8 cellular contexts compared by ENCODE assay signal in genomic region chr2:111451692-111452199, GRCh38.
DNase-seq lines count a peak whose midpoint lies in the region; ATAC-seq, FAIRE-seq and TF ChIP-seq lines count a peak whose summit lies in the region.
"Not testable (repeated sequence)": the region's sequence is repeated elsewhere in the genome, so short reads cannot be mapped to it uniquely, and the experiment has no call there.

No MANE protein-coding gene starts in this region.

- H3K27ac Mint-ChIP-seq in activated CD8-positive, alpha-beta T cell treated with anti-CD3 and anti-CD28 coated beads, Interleukin-2, amount 10 ng/mL, durations not matched to agents 7 days and 5 days: peak overlapping the region; percentile 57
- peak overlapping the region; percentile 20 for H3K27ac Mint-ChIP-seq in stimulated activated naive B cell treated with anti-CD40 and anti-IgM and Interleukin-4, amounts not matched to agents 10 μg/mL and 1 μg/mL and 100 μg/mL, for 72 hours

- not testable (repeated sequence) for H3K36me3 ChIP-seq in OCI-LY3 (replicated peaks; ENCODE audit: low read depth, low read length); HepG2 (replicated peaks in 1 of 2; ENCODE audit: control insufficient read depth in 1 of 2, insufficient read depth in 2 of 2, low read length in 2 of 2)

- 29% methylated on average over 5 of the region's 9 CpGs for WGBS in HepG2 (ENCODE audit: low lambda C conversion rate)

- not testable (repeated sequence) for H3K4me1 Mint-ChIP-seq in activated CD8-positive, alpha-beta T cell treated with anti-CD3 and anti-CD28 coated beads, Interleukin-2, amount 10 ng/mL, durations not matched to agents 7 days and 5 days (ENCODE audit: low read depth); stimulated activated naive B cell treated with anti-CD40 and anti-IgM and Interleukin-4, amounts not matched to agents 10 μg/mL and 1 μg/mL and 100 μg/mL, for 72 hours

- not testable (repeated sequence) for TF ChIP-seq CTCF in OCI-LY3 (IDR thresholded peaks at IDR 0.05; ENCODE audit: low read depth, low read length); coronary artery (IDR thresholded peaks at IDR 0.05); HepG2 (CRISPR knock-in tag; IDR thresholded peaks at IDR 0.05)

- TF ChIP-seq POLR2A in HepG2 (IDR thresholded peaks at IDR 0.05; ENCODE audit: insufficient read depth in 1 of 2, low read depth in 2 of 2, low read length in 2 of 2): not testable (repeated sequence)

- H3K4me2 ChIP-seq in OCI-LY3 (ENCODE audit: low read length) (peak overlapping the region; percentile 42), HepG2 (ENCODE audit: low read depth, low read length) (peak overlapping the region; percentile 37)

- H3K27me3 Mint-ChIP-seq in activated CD8-positive, alpha-beta T cell treated with anti-CD3 and anti-CD28 coated beads, Interleukin-2, amount 10 ng/mL, durations not matched to agents 7 days and 5 days (ENCODE audit: low read depth); stimulated activated naive B cell treated with anti-CD40 and anti-IgM and Interleukin-4, amounts not matched to agents 10 μg/mL and 1 μg/mL and 100 μg/mL, for 72 hours: not testable (repeated sequence)

- H3K27ac ChIP-seq in OCI-LY3 (ENCODE audit: low read length): peak overlapping the region; percentile 51
- peak overlapping the region; percentile 62 to 79 for H3K27ac ChIP-seq in coronary artery
- H3K27ac ChIP-seq in HepG2 (ENCODE audit: extremely low read length, insufficient read depth, low read length): not testable (repeated sequence)

- in situ Hi-C loops in HepG2 (cut with HindIII; ENCODE audit: extremely low pct_ligation_motif_present, low pct_unique_long_range_greater_than_20kb): not testable (repeated sequence)

- peak overlapping the region; percentile 31 for H3K4me3 Mint-ChIP-seq in activated CD8-positive, alpha-beta T cell treated with anti-CD3 and anti-CD28 coated beads, Interleukin-2, amount 10 ng/mL, durations not matched to agents 7 days and 5 days
- not testable (repeated sequence) for H3K4me3 Mint-ChIP-seq in stimulated activated naive B cell treated with anti-CD40 and anti-IgM and Interleukin-4, amounts not matched to agents 10 μg/mL and 1 μg/mL and 100 μg/mL, for 72 hours

- H3K9me3 Mint-ChIP-seq in activated CD8-positive, alpha-beta T cell treated with anti-CD3 and anti-CD28 coated beads, Interleukin-2, amount 10 ng/mL, durations not matched to agents 7 days and 5 days (ENCODE audit: insufficient read depth); stimulated activated naive B cell treated with anti-CD40 and anti-IgM and Interleukin-4, amounts not matched to agents 10 μg/mL and 1 μg/mL and 100 μg/mL, for 72 hours: not testable (repeated sequence)

- CTCF ChIA-PET in activated CD8-positive, alpha-beta T cell treated with anti-CD3 and anti-CD28 coated beads, Interleukin-2, amount 10 ng/mL, durations not matched to agents 7 days and 5 days (lab: Charles Lee); HepG2 (lab: Yijun Ruan, JAX; ENCODE audit: low intra/inter-chr PET ratio, low total read pairs): not testable (repeated sequence)

- not testable (repeated sequence) for TF ChIP-seq EP300 in HepG2 (IDR thresholded peaks at IDR 0.05; ENCODE audit: low read depth in 2 of 2, low read length in 2 of 2); HepG2 (CRISPR knock-in tag; IDR thresholded peaks at IDR 0.05; ENCODE audit: borderline replicate concordance)

- intact Hi-C loops in HepG2 (cut with micrococcal nuclease; ENCODE audit: unreplicated experiment): not testable (repeated sequence)

- not testable (repeated sequence) for H3K79me2 ChIP-seq in OCI-LY3 (ENCODE audit: low read length)
- H3K79me2 ChIP-seq in HepG2 (ENCODE audit: insufficient read depth, low read length): peaks cover 14% of the 10 kb centered on the region

- peaks cover 11% of the 10 kb centered on the region; the same call in 1 of the 2 replicates for H4K20me1 ChIP-seq in OCI-LY3 (ENCODE audit: insufficient read depth, low read length)
- H4K20me1 ChIP-seq in HepG2 (ENCODE audit: insufficient read depth, low read length): not testable (repeated sequence)

- not testable (repeated sequence) for H3K4me1 ChIP-seq in OCI-LY3 (ENCODE audit: low read length)
- peaks cover 30% of the 10 kb centered on the region for H3K4me1 ChIP-seq in HepG2 (ENCODE audit: insufficient read depth, low read length)

- POLR2A ChIA-PET in activated CD8-positive, alpha-beta T cell treated with anti-CD3 and anti-CD28 coated beads, Interleukin-2, amount 10 ng/mL, durations not matched to agents 7 days and 5 days (lab: Charles Lee); HepG2 (lab: Yijun Ruan, JAX): not testable (repeated sequence)

- DNase-seq in activated CD8-positive, alpha-beta T cell treated with anti-CD3 and anti-CD28 coated beads, Interleukin-2, amount 10 ng/mL, durations not matched to agents 7 days and 5 days; coronary artery (ENCODE audit: low spot score); HepG2 (ENCODE audit: low spot score); stimulated activated naive B cell treated with anti-CD40 and anti-IgM and Interleukin-4, amounts not matched to agents 10 μg/mL and 1 μg/mL and 100 μg/mL, for 72 hours: not testable (repeated sequence)

- not testable (repeated sequence) for H2AFZ ChIP-seq in OCI-LY3 (ENCODE audit: low read depth, low read length); HepG2 (ENCODE audit: low read length)

- BruUV-seq in HepG2 (replicated peaks; lab: Mats Ljungman, UMichigan): not testable (repeated sequence)

- ATAC-seq in GM18520 (IDR thresholded peaks at IDR 0.05; ENCODE audit: unreplicated experiment) (peak; percentile 14), GM21786 (IDR thresholded peaks at IDR 0.05; ENCODE audit: unreplicated experiment) (peak; percentile 17), HG03280 (IDR thresholded peaks at IDR 0.05; ENCODE audit: unreplicated experiment) (peak; percentile 13)
- not testable (repeated sequence) for ATAC-seq in activated CD8-positive, alpha-beta T cell treated with anti-CD3 and anti-CD28 coated beads, Interleukin-2, amount 10 ng/mL, durations not matched to agents 7 days and 5 days; HepG2
- ATAC-seq in stimulated activated naive B cell treated with anti-CD40 and anti-IgM and Interleukin-4, amounts not matched to agents 10 μg/mL and 1 μg/mL and 100 μg/mL, for 72 hours (replicated peaks): peak; percentile 21 to 24

- H3K36me3 Mint-ChIP-seq in activated CD8-positive, alpha-beta T cell treated with anti-CD3 and anti-CD28 coated beads, Interleukin-2, amount 10 ng/mL, durations not matched to agents 7 days and 5 days (ENCODE audit: low read depth); stimulated activated naive B cell treated with anti-CD40 and anti-IgM and Interleukin-4, amounts not matched to agents 10 μg/mL and 1 μg/mL and 100 μg/mL, for 72 hours: not testable (repeated sequence)

- not testable (repeated sequence) for H3K9ac ChIP-seq in OCI-LY3 (ENCODE audit: low read length); HepG2 (ENCODE audit: insufficient read depth, low read depth, low read length)

- not testable (repeated sequence) for H3K27me3 ChIP-seq in OCI-LY3 (ENCODE audit: low read depth, low read length); HepG2 (ENCODE audit: control insufficient read depth in 1 of 2, insufficient read depth in 2 of 2, low read length in 2 of 2)

- FAIRE-seq in HepG2 (lab: Jason Lieb, UNC): not testable (repeated sequence)

- not testable (repeated sequence) for TF ChIP-seq RAD21 in HepG2 (CRISPR knock-in tag; IDR thresholded peaks at IDR 0.05)

- H3K9me3 ChIP-seq in OCI-LY3 (ENCODE audit: insufficient read depth, low read length); HepG2 (ENCODE audit: low read length): not testable (repeated sequence)

- H3K4me3 ChIP-seq in OCI-LY3 (ENCODE audit: low read length) (peak overlapping the region; percentile 47), coronary artery (peak overlapping the region; percentile 46)
- H3K4me3 ChIP-seq in HepG2 (replicated peaks in 1 of 3; ENCODE audit: insufficient read depth in 1 of 3, low read depth in 2 of 3, low read length in 3 of 3): not testable (repeated sequence)

TF ChIP-seq in HepG2, 621 proteins besides CTCF, POLR2A, EP300 and RAD21:
- TF ChIP-seq FOXA3 (CRISPR knock-in tag; IDR thresholded peaks at IDR 0.05): 0 out of 2 replicates have a peak, but pooled peaks have one; percentile 10
